18 cellular contexts compared by ENCODE assay signal in genomic region chr11:125603207-125603606, GRCh38.
"Had no signal": no experiment of that assay in that cellular context is flagged by ENCODE, and none has a peak within 500 bp of the region (broad histone marks: within the 10 kb centered on the region; RNA-seq: fewer than 3 reads in every experiment).

No MANE protein-coding gene starts in this region.

- DNase-seq: activated CD4-positive, alpha-beta memory T cell treated with anti-CD3 and anti-CD28 coated beads, Interleukin-2, amount 10 ng/mL, durations not matched to agents 7 days and 5 days; activated CD4-positive, alpha-beta T cell treated with anti-CD3 and anti-CD28 coated beads for 4 hours; activated effector memory CD4-positive, alpha-beta T cell treated with Interleukin-2 at 50 U/mL for 16 hours; activated T-cell treated with anti-CD3 and anti-CD28 coated beads, Interleukin-2, amount 50 U/mL, for 24 hours; body of pancreas; caudate nucleus; effector memory CD4-positive, alpha-beta T cell; gastrocnemius medialis; heart right ventricle; mammary epithelial cell; mucosa of descending colon; naive thymus-derived CD4-positive, alpha-beta T cell; posterior cingulate gyrus; retina; stomach; SW 1271 had no signal

- H3K4me1 ChIP-seq: body of pancreas, stomach had no signal

- H3K9me3 ChIP-seq: body of pancreas, gastrocnemius medialis, heart right ventricle, mucosa of descending colon, stomach had no signal

- ATAC-seq: body of pancreas; gastrocnemius medialis; mucosa of descending colon; naive thymus-derived CD4-positive, alpha-beta T cell; WTC11 had no signal

- H3K27ac ChIP-seq: body of pancreas, heart right ventricle, stomach had no signal

- H3K4me3 ChIP-seq: body of pancreas, gastrocnemius medialis, heart right ventricle, mucosa of descending colon, smooth muscle cell, stomach had no signal

- H3K27me3 ChIP-seq: body of pancreas, gastrocnemius medialis, heart right ventricle, stomach had no signal
